In genomic region chr5:36305571-36306326, GRCh38 we compare ENCODE assay signal across 9 cellular contexts. TPM values are rescaled to one million over a fixed set of nuclear protein-coding genes. Genes with fewer than 3 reads are reported as not detected.
A peak's percentile ranks its signal among the peaks of the same experiment; 100 is the strongest.
DNase-seq lines count a peak whose midpoint lies in the region; ATAC-seq and TF ChIP-seq lines count a peak whose summit lies in the region.
"Had no signal": no experiment of that assay in that cellular context is flagged by ENCODE, and none has a peak within 500 bp of the region (broad histone marks: within the 10 kb centered on the region; RNA-seq: fewer than 3 reads in every experiment).

No MANE protein-coding gene starts in this region.

- no peak overlapping the region for H3K27ac Mint-ChIP-seq in activated naive CD8-positive, alpha-beta T cell treated with anti-CD3 and anti-CD28 coated beads for 36 hours
- H3K27ac Mint-ChIP-seq in immature natural killer cell: no peak overlapping the region

- POLR2A ChIA-PET in A673 (lab: Charles Lee; ENCODE audit: low non-redundant PET): no interaction called here

- no peak for TF ChIP-seq POLR2A in heart left ventricle (IDR thresholded peaks at IDR 0.05)

- WGBS in heart left ventricle, 4 donors: 21 to 28% (median 25%) methylated on average over 4 of the region's 4 CpGs

- H3K27ac ChIP-seq in A673 (ENCODE audit: low read depth, low read length, poor library complexity, severe bottlenecking) (no peak overlapping the region), heart left ventricle (no peak overlapping the region)
- H3K27ac ChIP-seq: epithelial cell of prostate had no signal

- no TSS peak for BruUV-seq in A673 (replicated peaks; lab: Mats Ljungman, UMichigan)

- H3K9me3 ChIP-seq in A673 (ENCODE audit: low read depth, low read length, poor library complexity, severe bottlenecking): no peaks in the 10 kb centered on the region
- H3K9me3 ChIP-seq in heart left ventricle: no peaks in the 10 kb centered on the region

- H3K4me1 ChIP-seq in A673 (ENCODE audit: insufficient read depth, low read length, poor library complexity, severe bottlenecking) (peaks cover 10% of the 10 kb centered on the region), heart left ventricle (peaks cover 0 to 27% (median 10%) of the 10 kb centered on the region in 12 donors)

- H3K27me3 ChIP-seq in A673 (replicated peaks; ENCODE audit: insufficient read depth, low read depth, low read length, poor library complexity): no peaks in the 10 kb centered on the region
- H3K27me3 ChIP-seq in heart left ventricle: no peaks in the 10 kb centered on the region

- TF ChIP-seq CTCF in A673 (conservative IDR thresholded peaks at IDR 0.05; ENCODE audit: low read depth, low read length): peak; percentile 87
- TF ChIP-seq CTCF in GM12872 (IDR thresholded peaks at IDR 0.05; ENCODE audit: insufficient read depth, low read depth, low read length): peak; percentile 66
- peak; percentile 38 to 79 (median 68) for TF ChIP-seq CTCF in heart left ventricle (IDR thresholded peaks at IDR 0.05)

- ATAC-seq in HG03175 (IDR thresholded peaks at IDR 0.05; ENCODE audit: unreplicated experiment) (peak; percentile 57), heart left ventricle (peak; percentile 68 to 86 (median 80)), sciatic nerve (peak; percentile 83)

- no peak overlapping the region for H3K4me3 ChIP-seq in A673 (ENCODE audit: low read depth, low read length, poor library complexity, severe bottlenecking)
- H3K4me3 ChIP-seq in heart left ventricle: no peak overlapping the region

- intact Hi-C loops in A673 (cut with micrococcal nuclease; ENCODE audit: unreplicated experiment): loop anchor here (2.0 kb wide), 4 partner anchors 41 to 233 kb away; no protein-coding TSS in a partner anchor
- intact Hi-C loops in heart left ventricle (cut with DNase I): loop anchor here in 9 of 10 donors (2.0 to 10.0 kb wide), 9 partner anchors 38 to 389 kb away; partner anchors contain the start of gene NADK2 (in 3 of the 9)
- intact Hi-C loops in sciatic nerve (cut with DNase I): no loop called here

- no peaks in the 10 kb centered on the region for H3K36me3 Mint-ChIP-seq in activated naive CD8-positive, alpha-beta T cell treated with anti-CD3 and anti-CD28 coated beads for 36 hours
- no peaks in the 10 kb centered on the region for H3K36me3 Mint-ChIP-seq in immature natural killer cell

- DNase-seq in A673 (ENCODE audit: low spot score) (peak; percentile 60), NCI-H446 (lab: John Stamatoyannopoulos, UW) (peak; percentile 42 to 73), heart left ventricle (peak; percentile 41 to 48 (median 47)), sciatic nerve (ENCODE audit: low spot score) (peak; percentile 62), immature natural killer cell (no peak)
- peak; percentile 26 for DNase-seq in activated naive CD8-positive, alpha-beta T cell treated with anti-CD3 and anti-CD28 coated beads for 36 hours

- H3K36me3 ChIP-seq in A673 (ENCODE audit: insufficient read depth, low read length, poor library complexity, severe bottlenecking) (no peaks in the 10 kb centered on the region), heart left ventricle (no peaks in the 10 kb centered on the region)

- H3K9me3 Mint-ChIP-seq in activated naive CD8-positive, alpha-beta T cell treated with anti-CD3 and anti-CD28 coated beads for 36 hours: no peaks in the 10 kb centered on the region
- no peaks in the 10 kb centered on the region for H3K9me3 Mint-ChIP-seq in immature natural killer cell

- CTCF ChIA-PET in A673 (lab: Charles Lee): interaction anchor here (0.9 kb wide), 1 partner anchor 227 kb away, joined by 3 read pairs; no protein-coding TSS in a partner anchor

- H3K27me3 Mint-ChIP-seq in activated naive CD8-positive, alpha-beta T cell treated with anti-CD3 and anti-CD28 coated beads for 36 hours: peaks cover 1% of the 10 kb centered on the region
- peaks cover 2 to 5% (median 2%) of the 10 kb centered on the region in 3 donors for H3K27me3 Mint-ChIP-seq in immature natural killer cell (ENCODE audit: low read depth in 3 of 3)

- peaks cover 9% of the 10 kb centered on the region for H3K4me1 Mint-ChIP-seq in activated naive CD8-positive, alpha-beta T cell treated with anti-CD3 and anti-CD28 coated beads for 36 hours
- no peaks in the 10 kb centered on the region for H3K4me1 Mint-ChIP-seq in immature natural killer cell

- no peak overlapping the region for H3K4me3 Mint-ChIP-seq in activated naive CD8-positive, alpha-beta T cell treated with anti-CD3 and anti-CD28 coated beads for 36 hours
- no peak overlapping the region for H3K4me3 Mint-ChIP-seq in immature natural killer cell

RNA-seq across cellular contexts. Expression of gene RANBP3L, which starts 4.0 kb away (rescaled TPM):
- not detected in 2 replicates for total RNA-seq in A673 (2021)
- total RNA-seq in activated naive CD8-positive, alpha-beta T cell treated with anti-CD3 and anti-CD28 coated beads for 36 hours: under 1 TPM; 0.10 to 0.14 TPM
- 1 to 10 TPM in 3 of 9 donors, under 1 TPM in 6; 0.19 to 2.2 (median 0.54) TPM for total RNA-seq in heart left ventricle
- polyA plus RNA-seq in heart left ventricle: under 1 TPM; 0.14 to 0.19 TPM
- 0.40 TPM for total RNA-seq in sciatic nerve
- polyA plus RNA-seq in immature natural killer cell: not detected

Comparison
In these comparisons a context has a peak if more than half of its experiments do, and no peak if none do; other contexts are left out.
1. DNase-seq: peak in A673 (single experiment), NCI-H446 (2 of 2), activated naive CD8-positive, alpha-beta T cell treated with anti-CD3 and anti-CD28 coated beads for 36 hours (single experiment), heart left ventricle (5 of 5) and sciatic nerve (single experiment); none in immature natural killer cell (0 of 3).
2. Peak in every context shown above with its lines, with median percentiles within 50 percentile points of each other: CTCF ChIP-seq and ATAC-seq.